Comparison of ENCODE assay signal across 26 cellular contexts in genomic region chr20:36895036-36895435, GRCh38. TPM values are rescaled to one million over a fixed set of nuclear protein-coding genes. Genes with fewer than 3 reads are reported as not detected.
DNase-seq lines count a peak whose midpoint lies in the region; ATAC-seq lines count a peak whose summit lies in the region.
"Had no signal": no experiment of that assay in that cellular context is flagged by ENCODE, and none has a peak within 500 bp of the region (broad histone marks: within the 10 kb centered on the region; RNA-seq: fewer than 3 reads in every experiment).

No MANE protein-coding gene starts in this region.

- peaks cover 0 to 3% of the 10 kb centered on the region in 2 donors for H3K27me3 Mint-ChIP-seq in CD8-positive, alpha-beta memory T cell
- no peaks in the 10 kb centered on the region for H3K27me3 Mint-ChIP-seq in activated T-cell treated with anti-CD3 and anti-CD28 coated beads, Interleukin-2, amount 50 U/mL, for 72 hours (ENCODE audit: low read depth)
- H3K27me3 Mint-ChIP-seq in naive thymus-derived CD8-positive, alpha-beta T cell: no peaks in the 10 kb centered on the region

- H3K27me3 ChIP-seq in CD8-positive, alpha-beta memory T cell (ENCODE audit: insufficient read depth, low read length, poor library complexity, severe bottlenecking): no peaks in the 10 kb centered on the region
- H3K27me3 ChIP-seq: heart right ventricle, left lung, right lobe of liver, suprapubic skin had no signal

- H3K36me3 ChIP-seq in CD8-positive, alpha-beta memory T cell (ENCODE audit: insufficient read depth, low read length): peaks cover 82% of the 10 kb centered on the region

- no peaks in the 10 kb centered on the region for H3K4me1 ChIP-seq in CD8-positive, alpha-beta memory T cell (ENCODE audit: insufficient read depth, low read length)
- H3K4me1 ChIP-seq: heart right ventricle, left lung, right lobe of liver, suprapubic skin had no signal

- CTCF ChIA-PET in CD8-positive, alpha-beta memory T cell (lab: Charles Lee): interaction anchor here (1.0 to 1.4 kb wide), 2 partner anchors 8 to 297 kb away, joined by 3 to 4 read pairs; no protein-coding TSS in a partner anchor

- peaks cover 14 to 93% (median 44%) of the 10 kb centered on the region in 3 donors for H3K36me3 Mint-ChIP-seq in CD8-positive, alpha-beta memory T cell
- peaks cover 8% of the 10 kb centered on the region in 2 donors for H3K36me3 Mint-ChIP-seq in activated T-cell treated with anti-CD3 and anti-CD28 coated beads, Interleukin-2, amount 50 U/mL, for 72 hours (ENCODE audit: insufficient read depth in 2 of 2)
- H3K36me3 Mint-ChIP-seq in naive thymus-derived CD8-positive, alpha-beta T cell: peaks cover 17 to 95% (median 22%) of the 10 kb centered on the region in 3 donors

- DNase-seq in activated T-cell treated with anti-CD3 and anti-CD28 coated beads, Interleukin-2, amount 50 U/mL, for 1 hour: peak; percentile 7
- DNase-seq in activated T-cell treated with anti-CD3 and anti-CD28 coated beads for 4 hours: no peak
- no peak for DNase-seq in CD8-positive, alpha-beta memory T cell
- DNase-seq in activated T-cell treated with anti-CD3 and anti-CD28 coated beads, Interleukin-2, amount 50 U/mL, for 72 hours: peak; percentile 12 to 32
- no peak for DNase-seq in naive thymus-derived CD8-positive, alpha-beta T cell
- DNase-seq in NCI-H526 treated with DMSO at 0.1 percent for 48 hours (lab: John Stamatoyannopoulos, UW): no peak
- no peak for DNase-seq in NCI-H345 (lab: John Stamatoyannopoulos, UW)
- DNase-seq: activated gamma-delta T cell treated with Interleukin-2 at 50 U/mL for 16 hours, C1 segment of cervical spinal cord, erythroblast, foreskin fibroblast, heart right ventricle, left lung, midbrain, NCI-H1092 treated with DMSO at 0.1 percent for 48 hours, NCI-H1930, NCI-H2227 treated with DMSO at 0.1 percent for 48 hours, OCI-M1, right lobe of liver, SHP77, SW 1271 had no signal

- H3K27ac ChIP-seq in CD8-positive, alpha-beta memory T cell (ENCODE audit: low read depth, low read length): no peak overlapping the region
- H3K27ac ChIP-seq: heart right ventricle, left lung, right lobe of liver, suprapubic skin had no signal

- H3K4me1 Mint-ChIP-seq in CD8-positive, alpha-beta memory T cell: peaks cover 7 to 9% (median 8%) of the 10 kb centered on the region in 3 donors
- peaks cover 12% of the 10 kb centered on the region for H3K4me1 Mint-ChIP-seq in activated T-cell treated with anti-CD3 and anti-CD28 coated beads, Interleukin-2, amount 50 U/mL, for 72 hours (ENCODE audit: low read depth)
- H3K4me1 Mint-ChIP-seq in naive thymus-derived CD8-positive, alpha-beta T cell: peaks cover 4 to 32% (median 14%) of the 10 kb centered on the region in 4 donors
- H3K4me1 Mint-ChIP-seq: neural crest cell had no signal

- H3K9me3 ChIP-seq in CD8-positive, alpha-beta memory T cell (ENCODE audit: low read length): no peaks in the 10 kb centered on the region
- H3K9me3 ChIP-seq: heart right ventricle, left lung, right lobe of liver, suprapubic skin had no signal

- H3K4me3 Mint-ChIP-seq in CD8-positive, alpha-beta memory T cell: no peak overlapping the region
- H3K4me3 Mint-ChIP-seq in activated T-cell treated with anti-CD3 and anti-CD28 coated beads, Interleukin-2, amount 50 U/mL, for 72 hours: peak overlapping the region in 1 of 2 donors; percentile 7
- no peak overlapping the region for H3K4me3 Mint-ChIP-seq in naive thymus-derived CD8-positive, alpha-beta T cell
- H3K4me3 Mint-ChIP-seq: neural crest cell had no signal

- H3K9me3 Mint-ChIP-seq in CD8-positive, alpha-beta memory T cell: no peaks in the 10 kb centered on the region
- H3K9me3 Mint-ChIP-seq in activated T-cell treated with anti-CD3 and anti-CD28 coated beads, Interleukin-2, amount 50 U/mL, for 72 hours: no peaks in the 10 kb centered on the region
- no peaks in the 10 kb centered on the region for H3K9me3 Mint-ChIP-seq in naive thymus-derived CD8-positive, alpha-beta T cell
- H3K9me3 Mint-ChIP-seq: neural crest cell had no signal

- no peak overlapping the region for H3K4me3 ChIP-seq in CD8-positive, alpha-beta memory T cell (ENCODE audit: low read length)
- H3K4me3 ChIP-seq: heart right ventricle, left lung, right lobe of liver, suprapubic skin had no signal

- peak; percentile 95 to 99 for ATAC-seq in activated T-cell treated with anti-CD3 and anti-CD28 coated beads, Interleukin-2, amount 50 U/mL, for 72 hours (replicated peaks in 1 of 2)
- ATAC-seq in naive thymus-derived CD8-positive, alpha-beta T cell: peak; percentile 40 to 53
- ATAC-seq in HG03159 (IDR thresholded peaks at IDR 0.05; ENCODE audit: unreplicated experiment): no peak
- ATAC-seq: heart right ventricle, HepG2, left lung, right lobe of liver had no signal

- H3K27ac Mint-ChIP-seq in CD8-positive, alpha-beta memory T cell: peak overlapping the region in 6 of 8 donors; percentile 5 to 93 (median 28)
- peak overlapping the region; percentile 77 for H3K27ac Mint-ChIP-seq in activated T-cell treated with anti-CD3 and anti-CD28 coated beads, Interleukin-2, amount 50 U/mL, for 72 hours
- H3K27ac Mint-ChIP-seq in naive thymus-derived CD8-positive, alpha-beta T cell: peak overlapping the region; percentile 63 to 94 (median 86)

- POLR2A ChIA-PET in CD8-positive, alpha-beta memory T cell (lab: Charles Lee): no interaction called here
- POLR2A ChIA-PET in naive thymus-derived CD8-positive, alpha-beta T cell (lab: Charles Lee): no interaction called here

RNA-seq across cellular contexts. Expression of gene TLDC2, which starts 19.1 kb away (rescaled TPM):
- total RNA-seq in CD8-positive, alpha-beta memory T cell: not detected
- 0.29 TPM for polyA plus RNA-seq in CD8-positive, alpha-beta memory T cell
- total RNA-seq in activated T-cell treated with anti-CD3 and anti-CD28 coated beads, Interleukin-2, amount 50 U/mL, for 72 hours: not detected
- not detected for total RNA-seq in naive thymus-derived CD8-positive, alpha-beta T cell
- under 1 TPM; 0.17 to 0.23 (median 0.20) TPM for polyA plus RNA-seq in naive thymus-derived CD8-positive, alpha-beta T cell
- total RNA-seq: activated CD8-positive, alpha-beta memory T cell treated with anti-CD3 and anti-CD28 coated beads for 36 hours; heart right ventricle; neural crest cell; suprapubic skin had no signal

RNA-seq across cellular contexts. Expression of gene SAMHD1, which starts 56.5 kb away (rescaled TPM):
- 10 to 100 TPM; 53.6 to 55.7 TPM for total RNA-seq in CD8-positive, alpha-beta memory T cell
- polyA plus RNA-seq in CD8-positive, alpha-beta memory T cell: 252 TPM
- total RNA-seq in activated T-cell treated with anti-CD3 and anti-CD28 coated beads, Interleukin-2, amount 50 U/mL, for 72 hours: 10 to 100 TPM; 33.2 to 49.2 TPM
- total RNA-seq in naive thymus-derived CD8-positive, alpha-beta T cell: 100 to 1,000 TPM; 204 to 220 TPM
- 100 to 1,000 TPM; 212 to 247 (median 219) TPM for polyA plus RNA-seq in naive thymus-derived CD8-positive, alpha-beta T cell

Comparison
In these comparisons a context has a peak if more than half of its experiments do, and no peak if none do; other contexts are left out.
1. DNase-seq: peak in activated T-cell treated with anti-CD3 and anti-CD28 coated beads, Interleukin-2, amount 50 U/mL, for 1 hour (single experiment) and activated T-cell treated with anti-CD3 and anti-CD28 coated beads, Interleukin-2, amount 50 U/mL, for 72 hours (2 of 2); none in activated T-cell treated with anti-CD3 and anti-CD28 coated beads for 4 hours (single experiment), CD8-positive, alpha-beta memory T cell (0 of 5), naive thymus-derived CD8-positive, alpha-beta T cell (0 of 10), NCI-H526 treated with DMSO at 0.1 percent for 48 hours (single experiment) and NCI-H345 (single experiment).
2. H3K27ac Mint-ChIP-seq: peak in every context shown above with its lines; median percentile 86 in naive thymus-derived CD8-positive, alpha-beta T cell; 77 in activated T-cell treated with anti-CD3 and anti-CD28 coated beads, Interleukin-2, amount 50 U/mL, for 72 hours; 28 in CD8-positive, alpha-beta memory T cell.